In the genomic region with DNA sequence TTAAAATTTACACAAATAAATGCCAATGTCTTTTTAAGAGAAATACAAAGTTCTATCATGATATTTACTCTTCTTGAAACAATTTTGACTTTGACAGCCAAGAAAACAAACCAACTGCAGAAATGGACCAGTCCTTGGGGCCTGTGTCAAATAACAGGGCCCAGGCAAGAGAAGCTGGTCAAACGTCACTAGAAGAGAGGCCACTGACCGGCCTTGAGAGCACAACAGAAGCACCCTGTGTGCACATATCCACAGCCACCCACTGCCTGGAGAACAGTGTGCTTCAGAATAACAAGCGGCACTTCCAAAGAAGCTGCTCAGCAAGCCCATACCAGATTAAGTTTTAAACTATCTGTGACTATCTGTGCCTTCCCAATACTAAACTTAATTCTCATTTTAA, we compare ENCODE assay signal across 1 cellular context.
TF ChIP-seq lines count a peak whose summit lies in the region.

No MANE protein-coding gene starts in this region.

TF ChIP-seq in HepG2, 621 proteins besides CTCF, POLR2A, EP300 and RAD21:
- TF ChIP-seq ZKSCAN1 (IDR thresholded peaks at IDR 0.05; ENCODE audit: low read length) (no peak), ZNF383 (CRISPR knock-in tag; IDR thresholded peaks at IDR 0.05; ENCODE audit: borderline replicate concordance) (no peak)
- TF ChIP-seq, protein P1, sequence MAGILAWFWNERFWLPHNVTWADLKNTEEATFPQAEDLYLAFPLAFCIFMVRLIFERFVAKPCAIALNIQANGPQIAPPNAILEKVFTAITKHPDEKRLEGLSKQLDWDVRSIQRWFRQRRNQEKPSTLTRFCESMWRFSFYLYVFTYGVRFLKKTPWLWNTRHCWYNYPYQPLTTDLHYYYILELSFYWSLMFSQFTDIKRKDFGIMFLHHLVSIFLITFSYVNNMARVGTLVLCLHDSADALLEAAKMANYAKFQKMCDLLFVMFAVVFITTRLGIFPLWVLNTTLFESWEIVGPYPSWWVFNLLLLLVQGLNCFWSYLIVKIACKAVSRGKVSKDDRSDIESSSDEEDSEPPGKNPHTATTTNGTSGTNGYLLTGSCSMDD (CRISPR knock-in tag; IDR thresholded peaks at IDR 0.05), result no peak
